ENCODE assay signal across 20 cellular contexts in the genomic region with DNA sequence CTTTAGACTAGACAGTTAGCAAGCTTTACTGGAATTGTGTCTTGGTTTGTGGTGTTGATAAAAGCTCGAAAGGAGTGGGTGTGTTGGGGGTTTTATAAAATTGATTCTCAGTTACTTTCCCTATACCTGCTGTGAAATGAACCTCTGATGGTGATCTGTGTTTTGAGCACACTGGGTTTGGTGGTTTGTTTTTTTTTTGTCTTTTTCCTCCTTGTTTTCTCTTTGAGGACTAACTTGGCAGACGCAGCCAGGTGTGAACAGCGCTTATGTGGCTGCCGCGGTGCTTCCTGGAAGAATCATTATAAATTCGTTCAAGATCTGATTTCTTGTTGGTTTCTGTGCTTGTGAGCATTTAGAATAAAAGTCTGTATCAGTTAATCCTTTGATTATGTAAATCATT. TPM values are rescaled to one million over a fixed set of nuclear protein-coding genes. Genes with fewer than 3 reads are reported as not detected.
A peak's percentile ranks its signal among the peaks of the same experiment; 100 is the strongest.
DNase-seq lines count a peak whose midpoint lies in the region; ATAC-seq lines count a peak whose summit lies in the region.
"Had no signal": no experiment of that assay in that cellular context is flagged by ENCODE, and none has a peak within 500 bp of the region (broad histone marks: within the 10 kb centered on the region; RNA-seq: fewer than 3 reads in every experiment).

No MANE protein-coding gene starts in this region.

- H3K4me1 Mint-ChIP-seq in activated T-cell treated with anti-CD3 and anti-CD28 coated beads, Interleukin-2, amount 50 U/mL, for 24 hours (ENCODE audit: low read depth), result peaks cover 50% of the 10 kb centered on the region
- peaks cover 13 to 18% (median 16%) of the 10 kb centered on the region in 3 donors for H3K4me1 Mint-ChIP-seq in T-cell
- H3K4me1 Mint-ChIP-seq in central memory CD8-positive, alpha-beta T cell, result peaks cover 13% of the 10 kb centered on the region
- H3K4me1 Mint-ChIP-seq in stimulated activated naive CD8-positive, alpha-beta T cell treated with anti-CD3 and anti-CD28 coated beads, Interleukin-15, Interleukin-2, amounts not matched to agents 100 ng/mL and 50 ng/mL, for 24 hours (ENCODE audit: low read depth), result peaks cover 49% of the 10 kb centered on the region
- H3K4me1 Mint-ChIP-seq: neural crest cell had no signal

- peak overlapping the region; percentile 32 for H3K4me3 Mint-ChIP-seq in activated T-cell treated with anti-CD3 and anti-CD28 coated beads, Interleukin-2, amount 50 U/mL, for 24 hours
- peak overlapping the region in 2 of 3 donors; percentile 53 to 60 for H3K4me3 Mint-ChIP-seq in T-cell
- H3K4me3 Mint-ChIP-seq in central memory CD8-positive, alpha-beta T cell, result no peak overlapping the region
- H3K4me3 Mint-ChIP-seq in stimulated activated naive CD8-positive, alpha-beta T cell treated with anti-CD3 and anti-CD28 coated beads, Interleukin-15, Interleukin-2, amounts not matched to agents 100 ng/mL and 50 ng/mL, for 24 hours, result peak overlapping the region; percentile 32
- H3K4me3 Mint-ChIP-seq: IgD-negative memory B cell, neural crest cell had no signal

- peak overlapping the region; percentile 72 for H3K27ac Mint-ChIP-seq in activated T-cell treated with anti-CD3 and anti-CD28 coated beads, Interleukin-2, amount 50 U/mL, for 24 hours
- H3K27ac Mint-ChIP-seq in T-cell, result peak overlapping the region in 1 of 2 donors; percentile 87
- H3K27ac Mint-ChIP-seq in central memory CD8-positive, alpha-beta T cell (ENCODE audit: low read depth), result no peak overlapping the region
- H3K27ac Mint-ChIP-seq in stimulated activated naive CD8-positive, alpha-beta T cell treated with anti-CD3 and anti-CD28 coated beads, Interleukin-15, Interleukin-2, amounts not matched to agents 100 ng/mL and 50 ng/mL, for 24 hours, result peak overlapping the region; percentile 83

- CTCF ChIA-PET in T-cell (lab: Charles Lee), result interaction anchor here in 1 of 2 donors (0.7 to 1.1 kb wide), 3 partner anchors 67 to 329 kb away, joined by 3 to 4 read pairs (median 4); no protein-coding TSS in a partner anchor

- H3K36me3 Mint-ChIP-seq in activated T-cell treated with anti-CD3 and anti-CD28 coated beads, Interleukin-2, amount 50 U/mL, for 24 hours (ENCODE audit: low read depth), result no peaks in the 10 kb centered on the region
- no peaks in the 10 kb centered on the region for H3K36me3 Mint-ChIP-seq in T-cell
- no peaks in the 10 kb centered on the region for H3K36me3 Mint-ChIP-seq in central memory CD8-positive, alpha-beta T cell (ENCODE audit: insufficient read depth)
- H3K36me3 Mint-ChIP-seq in stimulated activated naive CD8-positive, alpha-beta T cell treated with anti-CD3 and anti-CD28 coated beads, Interleukin-15, Interleukin-2, amounts not matched to agents 100 ng/mL and 50 ng/mL, for 24 hours (ENCODE audit: low read depth), result peaks cover 4% of the 10 kb centered on the region
- H3K36me3 Mint-ChIP-seq: IgD-negative memory B cell had no signal

- DNase-seq in activated T-cell treated with anti-CD3 and anti-CD28 coated beads, Interleukin-2, amount 50 U/mL, for 24 hours, result no peak
- DNase-seq in activated T-cell treated with anti-CD3 and anti-CD28 coated beads, Interleukin-2, amount 50 U/mL, for 1 hour, result no peak
- DNase-seq in T-cell, result peak in 6 of 34 experiments; percentile 1 to 21 (median 8)
- no peak for DNase-seq in central memory CD8-positive, alpha-beta T cell (ENCODE audit: low spot score in 2 of 2)
- DNase-seq in middle frontal gyrus (ENCODE audit: extremely low spot score, low spot score), result no peak
- DNase-seq: central memory CD4-positive, alpha-beta T cell; dermis blood vessel endothelial cell; DMS 273 treated with DMSO at 0.1 percent for 48 hours; left ventricle myocardium superior; NCI-H1105 treated with DMSO at 0.1 percent for 48 hours; NCI-H524 treated with DMSO at 0.1 percent for 48 hours; posterior cingulate gyrus; right lobe of liver; SHP77 treated with DMSO at 0.1 percent for 48 hours; stimulated activated CD4-positive, alpha-beta T cell treated with anti-CD3 and anti-CD28 coated beads, Interleukin-12 subunit alpha, Interleukin-12 subunit beta, amount 100 ng/mL, for 4 hours had no signal

- POLR2A ChIA-PET in T-cell (lab: Charles Lee), result no interaction called here

- ATAC-seq in T-cell (replicated peaks in 1 of 4) (peak in 1 of 4 experiments; percentile 65), GM19035 (IDR thresholded peaks at IDR 0.05; ENCODE audit: unreplicated experiment) (no peak)
- ATAC-seq in central memory CD8-positive, alpha-beta T cell (replicated peaks; ENCODE audit: extremely low read depth, poor library complexity, severe bottlenecking), result peak; percentile 6
- ATAC-seq: left ventricle myocardium superior, Panc1, right lobe of liver had no signal

- H3K27me3 Mint-ChIP-seq in activated T-cell treated with anti-CD3 and anti-CD28 coated beads, Interleukin-2, amount 50 U/mL, for 24 hours, result peaks cover 20% of the 10 kb centered on the region
- peaks cover 4 to 13% of the 10 kb centered on the region in 2 donors for H3K27me3 Mint-ChIP-seq in T-cell
- H3K27me3 Mint-ChIP-seq in central memory CD8-positive, alpha-beta T cell, result peaks cover 43% of the 10 kb centered on the region
- H3K27me3 Mint-ChIP-seq in stimulated activated naive CD8-positive, alpha-beta T cell treated with anti-CD3 and anti-CD28 coated beads, Interleukin-15, Interleukin-2, amounts not matched to agents 100 ng/mL and 50 ng/mL, for 24 hours, result peaks cover 26% of the 10 kb centered on the region

- H3K9me3 Mint-ChIP-seq in activated T-cell treated with anti-CD3 and anti-CD28 coated beads, Interleukin-2, amount 50 U/mL, for 24 hours, result peaks cover 2% of the 10 kb centered on the region
- no peaks in the 10 kb centered on the region for H3K9me3 Mint-ChIP-seq in T-cell
- no peaks in the 10 kb centered on the region for H3K9me3 Mint-ChIP-seq in central memory CD8-positive, alpha-beta T cell
- no peaks in the 10 kb centered on the region for H3K9me3 Mint-ChIP-seq in stimulated activated naive CD8-positive, alpha-beta T cell treated with anti-CD3 and anti-CD28 coated beads, Interleukin-15, Interleukin-2, amounts not matched to agents 100 ng/mL and 50 ng/mL, for 24 hours
- H3K9me3 Mint-ChIP-seq: neural crest cell had no signal

RNA-seq across cellular contexts. Expression of a gene that starts 28.5 kb away (rescaled TPM):
- total RNA-seq in T-cell, result under 1 TPM; 0.07 to 0.61 (median 0.43) TPM
